8 cellular contexts compared by ENCODE assay signal in genomic region chr11:119205080-119205479, GRCh38. TPM values are rescaled to one million over a fixed set of nuclear protein-coding genes. Genes with fewer than 3 reads are reported as not detected.
DNase-seq lines count a peak whose midpoint lies in the region; ATAC-seq and TF ChIP-seq lines count a peak whose summit lies in the region.

No MANE protein-coding gene starts in this region.

- H3K4me1 ChIP-seq in A673 (ENCODE audit: insufficient read depth, low read length, poor library complexity, severe bottlenecking) = peaks cover 8% of the 10 kb centered on the region

- intact Hi-C loops in A673 (cut with micrococcal nuclease; ENCODE audit: unreplicated experiment) = loop anchor here (5.0 kb wide), 1 partner anchor 117 kb away; no protein-coding TSS in a partner anchor

- H3K27me3 ChIP-seq in A673 (replicated peaks; ENCODE audit: insufficient read depth, low read depth, low read length, poor library complexity) = no peaks in the 10 kb centered on the region
- H3K27me3 ChIP-seq in HL-60 (ENCODE audit: insufficient read depth, poor library complexity, severe bottlenecking) = no peaks in the 10 kb centered on the region

- no peak overlapping the region for H3K27ac Mint-ChIP-seq in activated naive CD8-positive, alpha-beta T cell treated with anti-CD3 and anti-CD28 coated beads, Interleukin-2, amount 10 ng/mL, durations not matched to agents 7 days and 5 days

- peaks cover 2% of the 10 kb centered on the region for H3K36me3 Mint-ChIP-seq in activated naive CD8-positive, alpha-beta T cell treated with anti-CD3 and anti-CD28 coated beads, Interleukin-2, amount 10 ng/mL, durations not matched to agents 7 days and 5 days

- ATAC-seq in activated naive CD8-positive, alpha-beta T cell treated with anti-CD3 and anti-CD28 coated beads, Interleukin-2, amount 10 ng/mL, durations not matched to agents 7 days and 5 days (ENCODE audit: low read depth) = no peak
- ATAC-seq in HG03439 (IDR thresholded peaks at IDR 0.05; ENCODE audit: unreplicated experiment) = no peak

- POLR2A ChIA-PET in A673 (lab: Charles Lee; ENCODE audit: low non-redundant PET) = no interaction called here
- POLR2A ChIA-PET in activated naive CD8-positive, alpha-beta T cell treated with anti-CD3 and anti-CD28 coated beads, Interleukin-2, amount 10 ng/mL, durations not matched to agents 7 days and 5 days (lab: Charles Lee) = interaction anchor here (0.6 to 3.8 kb wide), 11 partner anchors 45 to 888 kb away, joined by 3 to 29 read pairs (median 5); partner anchors contain the start of genes DPAGT1 and MCAM

- peak overlapping the region; percentile 90 for H3K27ac ChIP-seq in A673 (ENCODE audit: low read depth, low read length, poor library complexity, severe bottlenecking)
- H3K27ac ChIP-seq in HL-60 (replicated peaks) = peak overlapping the region; percentile 95

- no peaks in the 10 kb centered on the region for H3K9me3 Mint-ChIP-seq in activated naive CD8-positive, alpha-beta T cell treated with anti-CD3 and anti-CD28 coated beads, Interleukin-2, amount 10 ng/mL, durations not matched to agents 7 days and 5 days

- CTCF ChIA-PET in A673 (lab: Charles Lee) = no interaction called here

- DNase-seq in A673 (ENCODE audit: low spot score) (no peak), HL-60 (ENCODE audit: low read depth in 1 of 2, low spot score in 1 of 2) (peak; percentile 74 to 79), midbrain (lab: John Stamatoyannopoulos, UW) (peak; percentile 13), superior temporal gyrus (ENCODE audit: extremely low spot score) (no peak), NCI-H2029 (lab: John Stamatoyannopoulos, UW) (no peak)
- DNase-seq in activated naive CD8-positive, alpha-beta T cell treated with anti-CD3 and anti-CD28 coated beads, Interleukin-2, amount 10 ng/mL, durations not matched to agents 7 days and 5 days = no peak
- no peak for DNase-seq in stimulated activated CD4-positive, alpha-beta T cell treated with anti-CD3 and anti-CD28 coated beads, Interleukin-15, amount 100 ng/mL, for 24 hours

- peaks cover 2% of the 10 kb centered on the region for H3K27me3 Mint-ChIP-seq in activated naive CD8-positive, alpha-beta T cell treated with anti-CD3 and anti-CD28 coated beads, Interleukin-2, amount 10 ng/mL, durations not matched to agents 7 days and 5 days

- no peaks in the 10 kb centered on the region for H3K36me3 ChIP-seq in A673 (ENCODE audit: insufficient read depth, low read length, poor library complexity, severe bottlenecking)

- H3K4me3 ChIP-seq in A673 (ENCODE audit: low read depth, low read length, poor library complexity, severe bottlenecking) (peak overlapping the region; percentile 100), HL-60 (replicated peaks; ENCODE audit: insufficient read depth, low read length) (peak overlapping the region; percentile 97; the same call in 1 of the 2 replicates)

- no peaks in the 10 kb centered on the region for H3K9me3 ChIP-seq in A673 (ENCODE audit: low read depth, low read length, poor library complexity, severe bottlenecking)

- H3K4me3 Mint-ChIP-seq in activated naive CD8-positive, alpha-beta T cell treated with anti-CD3 and anti-CD28 coated beads, Interleukin-2, amount 10 ng/mL, durations not matched to agents 7 days and 5 days = peak overlapping the region; percentile 35

- H3K4me1 Mint-ChIP-seq in activated naive CD8-positive, alpha-beta T cell treated with anti-CD3 and anti-CD28 coated beads, Interleukin-2, amount 10 ng/mL, durations not matched to agents 7 days and 5 days = peaks cover 13% of the 10 kb centered on the region

- BruUV-seq in A673 (replicated peaks; lab: Mats Ljungman, UMichigan) = no TSS peak

- TF ChIP-seq CTCF in A673 (conservative IDR thresholded peaks at IDR 0.05; ENCODE audit: low read depth, low read length) (no peak), HL-60 (IDR thresholded peaks at IDR 0.05; ENCODE audit: insufficient read depth, low read length) (no peak)

RNA-seq across cellular contexts. Expression of gene CBL, which starts 1.1 kb away (rescaled TPM):
- total RNA-seq in A673 (2021) = 39.9 and 40.7 TPM in 2 replicates
- total RNA-seq in activated naive CD8-positive, alpha-beta T cell treated with anti-CD3 and anti-CD28 coated beads, Interleukin-2, amount 10 ng/mL, durations not matched to agents 7 days and 5 days = 10 to 100 TPM; 45.1 to 45.2 TPM

RNA-seq across cellular contexts. Expression of gene NHERF4, which starts 19.8 kb away (rescaled TPM):
- not detected in 2 replicates for total RNA-seq in A673 (2021)
- total RNA-seq in activated naive CD8-positive, alpha-beta T cell treated with anti-CD3 and anti-CD28 coated beads, Interleukin-2, amount 10 ng/mL, durations not matched to agents 7 days and 5 days = under 1 TPM in 1 of 2 experiments, not detected in 1; 0.30 TPM

RNA-seq across cellular contexts. Expression of gene NLRX1, which starts 36.6 kb away (rescaled TPM):
- 1.4 and 2.7 TPM in 2 replicates for total RNA-seq in A673 (2021)
- 10 to 100 TPM; 20.7 to 25.2 TPM for total RNA-seq in activated naive CD8-positive, alpha-beta T cell treated with anti-CD3 and anti-CD28 coated beads, Interleukin-2, amount 10 ng/mL, durations not matched to agents 7 days and 5 days

RNA-seq across cellular contexts. Expression of gene ABCG4, which starts 56.2 kb away (rescaled TPM):
- total RNA-seq in A673 (2021) = 0.33 TPM in 1 of 2 replicates, not detected in the other
- total RNA-seq in activated naive CD8-positive, alpha-beta T cell treated with anti-CD3 and anti-CD28 coated beads, Interleukin-2, amount 10 ng/mL, durations not matched to agents 7 days and 5 days = not detected

Comparison
In these comparisons a context has a peak if more than half of its experiments do, and no peak if none do; other contexts are left out.
1. DNase-seq: peak in HL-60 (2 of 2) and midbrain (single experiment); none in A673 (single experiment), activated naive CD8-positive, alpha-beta T cell treated with anti-CD3 and anti-CD28 coated beads, Interleukin-2, amount 10 ng/mL, durations not matched to agents 7 days and 5 days (single experiment), stimulated activated CD4-positive, alpha-beta T cell treated with anti-CD3 and anti-CD28 coated beads, Interleukin-15, amount 100 ng/mL, for 24 hours (single experiment), superior temporal gyrus (single experiment) and NCI-H2029 (single experiment).